Comparison of ENCODE assay signal across 4 cellular contexts in the genomic region with DNA sequence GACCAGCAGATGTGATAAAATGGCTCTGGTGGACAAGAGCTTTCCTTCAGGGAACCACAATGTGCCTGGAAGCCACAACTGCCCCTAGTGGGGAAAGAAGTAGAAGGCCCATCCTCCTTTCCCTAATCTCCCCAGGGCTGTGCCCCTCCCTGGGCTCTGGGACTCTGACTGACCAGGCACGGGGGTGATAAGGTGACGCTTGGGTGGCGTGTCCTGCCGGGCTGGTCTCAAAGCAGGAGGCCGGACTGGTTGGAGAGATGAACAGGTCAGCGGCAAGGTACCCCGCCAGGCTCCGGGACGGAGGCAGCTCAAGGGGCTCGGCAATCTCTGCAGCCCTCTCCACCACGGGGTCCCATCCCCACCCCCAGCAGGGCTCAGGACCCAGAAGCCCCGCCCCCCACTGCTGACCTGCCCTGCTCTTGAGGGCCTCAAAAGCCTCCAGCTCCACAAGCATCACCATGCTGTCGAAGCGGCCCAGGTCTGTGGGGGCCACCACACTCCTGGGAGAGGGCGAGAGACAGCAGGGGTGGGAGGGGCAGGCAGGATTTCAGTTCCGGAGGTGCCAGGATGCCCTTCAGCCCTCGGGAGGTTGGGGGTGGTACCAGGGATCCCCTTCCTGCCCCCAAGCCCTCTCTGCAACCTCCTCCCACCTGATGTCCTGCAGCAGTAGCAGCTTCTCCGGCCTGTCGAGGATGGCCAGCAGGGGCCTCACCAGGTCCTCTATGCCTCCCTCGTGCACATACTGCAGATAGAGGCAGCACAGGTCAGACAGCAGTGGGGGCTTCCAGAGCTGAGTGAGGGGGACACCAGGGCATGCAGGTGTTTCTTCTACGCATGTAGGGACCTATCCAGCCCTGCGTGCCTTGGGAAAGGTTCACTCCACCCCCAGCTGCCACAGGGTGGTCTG. TPM values are rescaled to one million over a fixed set of nuclear protein-coding genes. Genes with fewer than 3 reads are reported as not detected.
A peak's percentile ranks its signal among the peaks of the same experiment; 100 is the strongest.
DNase-seq lines count a peak whose midpoint lies in the region; TF ChIP-seq lines count a peak whose summit lies in the region.

No MANE protein-coding gene starts in this region.

- H3K9me3 ChIP-seq in thyroid gland, result no peaks in the 10 kb centered on the region

- H3K4me3 ChIP-seq in AG04449 (ENCODE audit: low read depth, low read length) (no peak overlapping the region), astrocyte of the spinal cord (ENCODE audit: low read depth, low read length) (no peak overlapping the region), thyroid gland (replicated peaks in 1 of 3) (no peak overlapping the region)

- TF ChIP-seq CTCF in AG04449 (IDR thresholded peaks at IDR 0.05; ENCODE audit: insufficient read depth, low read length, missing control alignments) (peak; percentile 30), astrocyte of the spinal cord (IDR thresholded peaks at IDR 0.05; ENCODE audit: low read depth, low read length) (peak; percentile 59), thyroid gland (IDR thresholded peaks at IDR 0.05) (no peak)

- no peak overlapping the region for H3K27ac ChIP-seq in thyroid gland

- in situ Hi-C loops in astrocyte of the spinal cord (cut with HindIII; ENCODE audit: low sequenced_read_pairs), result no loop called here

- intact Hi-C loops in thyroid gland (cut with DNase I), result loop anchor here (2.0 kb wide), 1 partner anchor 17 kb away; no protein-coding TSS in a partner anchor

- H3K36me3 ChIP-seq in thyroid gland, result peaks cover 6 to 7% of the 10 kb centered on the region in 2 donors

- H3K4me1 ChIP-seq in thyroid gland, result peaks cover 7 to 10% of the 10 kb centered on the region in 2 donors

- POLR2A ChIA-PET in AG04449 (lab: Yijun Ruan, JAX), result interaction anchor here (1.3 kb wide), 1 partner anchor 14 kb away, joined by 8 read pairs; no protein-coding TSS in a partner anchor

- CTCF ChIA-PET in AG04449 (lab: Yijun Ruan, JAX), result interaction anchor here (0.9 to 7.4 kb wide), 21 partner anchors 8 to 476 kb away, joined by 3 to 336 read pairs (median 4); a partner anchor contains a TSS

- DNase-seq in AG04449 (ENCODE audit: low read depth, low spot score) (no peak), astrocyte of the spinal cord (ENCODE audit: low read depth, low spot score) (no peak), D341Med (ENCODE audit: low spot score) (no peak), thyroid gland (no peak)

- no peaks in the 10 kb centered on the region for H3K27me3 ChIP-seq in thyroid gland

- TF ChIP-seq POLR2A in thyroid gland (IDR thresholded peaks at IDR 0.05), result no peak

- 66 to 71% methylated on average over 6 to 11 of the region's 22 CpGs for WGBS in thyroid gland, 2 donors

RNA-seq across cellular contexts. Expression of a gene that starts 12.2 kb away (rescaled TPM):
- total RNA-seq in thyroid gland, result 100 to 1,000 TPM in 1 of 4 donors, 10 to 100 TPM in 3; 75.4 to 107 (median 88.1) TPM

RNA-seq across cellular contexts. Expression of a gene that starts 19.2 kb away (rescaled TPM):
- 1 to 10 TPM in 1 of 4 donors, under 1 TPM in 3; 0.24 to 1.1 (median 0.69) TPM for total RNA-seq in thyroid gland

RNA-seq across cellular contexts. Expression of a gene that starts 19.3 kb away (rescaled TPM):
- total RNA-seq in thyroid gland, result 10 to 100 TPM; 35.8 to 56.8 (median 43.3) TPM

RNA-seq across cellular contexts. Expression of a gene that starts 24.4 kb away (rescaled TPM):
- 1 to 10 TPM; 5.5 to 7.7 (median 6.8) TPM for total RNA-seq in thyroid gland

RNA-seq across cellular contexts. Expression of a gene that starts 24.5 kb away (rescaled TPM):
- total RNA-seq in thyroid gland, result 100 to 1,000 TPM in 3 of 4 donors, 10 to 100 TPM in 1; 86.1 to 178 (median 145) TPM

Comparison
In these comparisons a context has a peak if more than half of its experiments do, and no peak if none do; other contexts are left out.
1. CTCF ChIP-seq: peak in AG04449 (single experiment) and astrocyte of the spinal cord (single experiment); none in thyroid gland (0 of 6).